ENCODE assay signal across 8 cellular contexts in the genomic region with DNA sequence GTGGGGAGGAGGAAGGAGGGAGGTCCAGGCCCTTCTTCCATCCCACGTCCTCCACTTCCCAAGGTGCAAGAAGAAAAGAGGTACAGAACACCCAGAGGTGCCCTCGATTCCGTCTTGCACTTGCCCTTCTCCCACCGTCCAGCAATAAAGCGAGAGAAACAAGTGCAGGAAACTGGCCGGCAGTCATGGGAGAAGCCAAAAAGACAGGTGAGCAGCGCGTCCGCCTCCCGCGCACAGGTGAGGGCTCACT. TPM values are rescaled to one million over a fixed set of nuclear protein-coding genes. Genes with fewer than 3 reads are reported as not detected.
A peak's percentile ranks its signal among the peaks of the same experiment; 100 is the strongest.
DNase-seq lines count a peak whose midpoint lies in the region; ATAC-seq and TF ChIP-seq lines count a peak whose summit lies in the region.

No MANE protein-coding gene starts in this region.

- H3K27ac Mint-ChIP-seq in HFFc6 = peak overlapping the region; percentile 59

- intact Hi-C loops in lower leg skin (cut with DNase I; ENCODE audit: low total_unique reads) (no loop called here), uterus (cut with DNase I; ENCODE audit: low total_unique reads) (no loop called here), posterior cingulate gyrus (cut with DNase I) (no loop called here)

- H3K9me3 Mint-ChIP-seq in HFFc6 = no peaks in the 10 kb centered on the region

- no peaks in the 10 kb centered on the region for H3K27me3 ChIP-seq in adipocyte (replicated peaks; ENCODE audit: control insufficient read depth, insufficient read depth, low read length)
- no peaks in the 10 kb centered on the region for H3K27me3 ChIP-seq in uterus

- H3K36me3 Mint-ChIP-seq in HFFc6 (ENCODE audit: low read depth) = peaks cover 5% of the 10 kb centered on the region; the same call in 1 of the 2 replicates

- H3K9me3 ChIP-seq in adipocyte (ENCODE audit: control insufficient read depth, low read length) (no peaks in the 10 kb centered on the region), uterus (no peaks in the 10 kb centered on the region)

- no peak for TF ChIP-seq POLR2A in lower leg skin (IDR thresholded peaks at IDR 0.05)
- TF ChIP-seq POLR2A in uterus (IDR thresholded peaks at IDR 0.05) = no peak

- H3K4me3 ChIP-seq in AG04449 (ENCODE audit: low read depth, low read length) (peak overlapping the region; percentile 70), adipocyte (ENCODE audit: low read length) (peak overlapping the region; percentile 93), lower leg skin (ENCODE audit: low read depth, poor library complexity, severe bottlenecking) (peak overlapping the region; percentile 79), uterus (peak overlapping the region; percentile 51 to 82)

- WGBS in lower leg skin, 2 donors = 0% methylated on average over 6 to 11 of the region's 11 CpGs

- H3K27ac ChIP-seq in uterus = peak overlapping the region; percentile 76 to 85

- H3K27me3 Mint-ChIP-seq in HFFc6 (ENCODE audit: insufficient read depth) = peaks cover 3% of the 10 kb centered on the region

- TF ChIP-seq CTCF in AG04449 (IDR thresholded peaks at IDR 0.05; ENCODE audit: insufficient read depth, low read length, missing control alignments) = no peak
- TF ChIP-seq CTCF in HFFc6 (IDR thresholded peaks at IDR 0.05) = no peak
- TF ChIP-seq CTCF in lower leg skin (IDR thresholded peaks at IDR 0.05) = no peak
- no peak for TF ChIP-seq CTCF in uterus (IDR thresholded peaks at IDR 0.05)

- CTCF ChIA-PET in AG04449 (lab: Yijun Ruan, JAX) = interaction anchor here (1.1 to 5.1 kb wide), 6 partner anchors 29 to 220 kb away, joined by 3 to 32 read pairs (median 5); no protein-coding TSS in a partner anchor

- H3K4me3 Mint-ChIP-seq in HFFc6 = peak overlapping the region; percentile 90

- no peak for ATAC-seq in GM18858 (IDR thresholded peaks at IDR 0.05; ENCODE audit: unreplicated experiment)

- H3K36me3 ChIP-seq in adipocyte (ENCODE audit: control insufficient read depth, insufficient read depth, low read length, severe bottlenecking) (no peaks in the 10 kb centered on the region), uterus (no peaks in the 10 kb centered on the region)

- POLR2A ChIA-PET in AG04449 (lab: Yijun Ruan, JAX) = interaction anchor here (0.9 to 2.0 kb wide), 2 partner anchors 18 to 182 kb away, joined by 4 to 15 read pairs; partner anchors contain the start of gene CUEDC2

- DNase-seq in AG04449 (ENCODE audit: low read depth, low spot score) (no peak), HFFc6 (no peak), adipocyte (ENCODE audit: low read depth) (no peak), lower leg skin (ENCODE audit: low spot score in 2 of 2) (no peak), uterus (no peak), posterior cingulate gyrus (no peak), OCI-M2 (lab: John Stamatoyannopoulos, UW; ENCODE audit: unreplicated experiment) (no peak)

- H3K4me1 ChIP-seq in adipocyte (ENCODE audit: control insufficient read depth, insufficient read depth, low read length) (peaks cover 25% of the 10 kb centered on the region), uterus (no peaks in the 10 kb centered on the region)

- H3K9ac ChIP-seq in adipocyte (ENCODE audit: low read length) = peak overlapping the region; percentile 89

- peaks cover 44% of the 10 kb centered on the region for H3K4me1 Mint-ChIP-seq in HFFc6 (ENCODE audit: low read depth)

RNA-seq across cellular contexts. Expression of gene C10orf95, which starts 1.3 kb away (rescaled TPM):
- under 1 TPM in 1 of 6 experiments, not detected in 5; 0.12 TPM for total RNA-seq in HFFc6 (2021; fragmentation: NEBNext Ultra II Directional; extraction: Animal tissue kit (Norgen Biotek cat#: 25700))
- total RNA-seq in lower leg skin = 10 to 100 TPM in 3 of 4 donors, 1 to 10 TPM in 1; 7.6 to 17.3 (median 11.5) TPM
- under 1 TPM in 1 of 4 donors, not detected in 3; 0.21 TPM for total RNA-seq in uterus

RNA-seq across cellular contexts. Expression of gene CUEDC2, which starts 17.7 kb away (rescaled TPM):
- total RNA-seq in HFFc6 (2021; fragmentation: NEBNext Ultra II Directional; extraction: Animal tissue kit (Norgen Biotek cat#: 25700)) = 10 to 100 TPM; 62.6 to 75.9 (median 72.5) TPM
- total RNA-seq in lower leg skin = 10 to 100 TPM; 30.3 to 51.2 (median 32.7) TPM
- 10 to 100 TPM; 26.2 to 51.6 (median 35.6) TPM for total RNA-seq in uterus

RNA-seq across cellular contexts. Expression of gene FBXL15, which starts 29.4 kb away (rescaled TPM):
- total RNA-seq in HFFc6 (2021; fragmentation: NEBNext Ultra II Directional; extraction: Animal tissue kit (Norgen Biotek cat#: 25700)) = 10 to 100 TPM in 4 of 6 experiments, 1 to 10 TPM in 2; 9.2 to 13.2 (median 11.5) TPM
- total RNA-seq in lower leg skin = 10 to 100 TPM; 18.2 to 25.3 (median 19.1) TPM
- 10 to 100 TPM in 3 of 4 donors, 1 to 10 TPM in 1; 6.8 to 40.0 (median 16.7) TPM for total RNA-seq in uterus

RNA-seq across cellular contexts. Expression of gene PSD, which starts 31.5 kb away (rescaled TPM):
- total RNA-seq in HFFc6 (2021; fragmentation: NEBNext Ultra II Directional; extraction: Animal tissue kit (Norgen Biotek cat#: 25700)) = 1 to 10 TPM in 2 of 6 experiments, under 1 TPM in 4; 0.37 to 1.4 (median 0.69) TPM
- total RNA-seq in lower leg skin (1 to 10 TPM in 3 of 4 donors, under 1 TPM in 1; 0.56 to 4.5 (median 2.1) TPM), uterus (100 to 1,000 TPM in 1 of 4 donors, 10 to 100 TPM in 2, not detected in 1; 31.3 to 114 (median 37.3) TPM)

RNA-seq across cellular contexts. Expression of gene ACTR1A, which starts 52.5 kb away (rescaled TPM):
- total RNA-seq in HFFc6 (2021; fragmentation: NEBNext Ultra II Directional; extraction: Animal tissue kit (Norgen Biotek cat#: 25700)) = 100 to 1,000 TPM; 125 to 175 (median 152) TPM
- total RNA-seq in lower leg skin = 100 to 1,000 TPM in 2 of 4 donors, 10 to 100 TPM in 2; 77.7 to 131 (median 106) TPM
- total RNA-seq in uterus = 100 to 1,000 TPM in 1 of 4 donors, 10 to 100 TPM in 3; 38.7 to 106 (median 70.9) TPM

Comparison
In these comparisons a context has a peak if more than half of its experiments do, and no peak if none do; other contexts are left out.
1. RNA of gene C10orf95, which starts 1.3 kb away (total RNA-seq): 7.6 to 17.3 TPM in lower leg skin; 0.12 TPM in HFFc6 and 0.21 TPM in uterus; every median in the first group is over 4 times any median in the second.
2. Peak in every context shown above with its lines, with median percentiles within 50 percentile points of each other: H3K4me3 ChIP-seq.